In genomic region chr16:86576591-86577313, GRCh38 we compare ENCODE assay signal across 8 cellular contexts. TPM values are rescaled to one million over a fixed set of nuclear protein-coding genes. Genes with fewer than 3 reads are reported as not detected.
DNase-seq lines count a peak whose midpoint lies in the region; ATAC-seq and TF ChIP-seq lines count a peak whose summit lies in the region.

No MANE protein-coding gene starts in this region.

- TF ChIP-seq CTCF in heart left ventricle (IDR thresholded peaks at IDR 0.05) (no peak), brain microvascular endothelial cell (IDR thresholded peaks at IDR 0.05; ENCODE audit: low read depth, low read length, missing control alignments) (no peak), lower lobe of right lung (IDR thresholded peaks at IDR 0.05) (no peak)

- peak overlapping the region; percentile 8 to 62 (median 47) for H3K4me3 ChIP-seq in heart left ventricle
- H3K4me3 ChIP-seq in brain microvascular endothelial cell (ENCODE audit: low read depth, low read length) = peak overlapping the region; percentile 76
- peak overlapping the region; percentile 46 for H3K4me3 ChIP-seq in lower lobe of right lung
- peak overlapping the region; percentile 23 to 52 for H3K4me3 ChIP-seq in aorta (ENCODE audit: low read length in 2 of 2)

- H3K27ac ChIP-seq in heart left ventricle (peak overlapping the region; percentile 32 to 86 (median 69)), brain microvascular endothelial cell (peak overlapping the region; percentile 95), lower lobe of right lung (peak overlapping the region; percentile 46), aorta (ENCODE audit: low read depth in 1 of 2, low read length in 2 of 2) (peak overlapping the region; percentile 96 to 98)

- no peaks in the 10 kb centered on the region for H3K9me3 ChIP-seq in heart left ventricle
- H3K9me3 ChIP-seq in lower lobe of right lung = no peaks in the 10 kb centered on the region
- no peaks in the 10 kb centered on the region for H3K9me3 ChIP-seq in aorta (ENCODE audit: control insufficient read depth, low read length)

- H3K27me3 ChIP-seq in heart left ventricle (peaks cover 24 to 95% (median 56%) of the 10 kb centered on the region in 9 donors), brain microvascular endothelial cell (replicated peaks) (no peaks in the 10 kb centered on the region), lower lobe of right lung (ENCODE audit: low read depth) (peaks cover 89% of the 10 kb centered on the region), aorta (ENCODE audit: control insufficient read depth in 1 of 2, insufficient read depth in 2 of 2, low read length in 1 of 2) (no peaks in the 10 kb centered on the region)

- no peak for DNase-seq in heart left ventricle
- DNase-seq in Right ventricle myocardium inferior (ENCODE audit: missing footprints) = no peak
- peak; percentile 70 for DNase-seq in brain microvascular endothelial cell
- no peak for DNase-seq in lower lobe of right lung
- peak in 1 of 2 donors; percentile 78 for DNase-seq in aorta
- no peak for DNase-seq in Kasumi-1 (lab: John Stamatoyannopoulos, UW)
- DNase-seq in epidermal melanocyte (ENCODE audit: insufficient read length, low spot score) = no peak

- TF ChIP-seq POLR2A in heart left ventricle (IDR thresholded peaks at IDR 0.05) = no peak

- H3K4me1 ChIP-seq in heart left ventricle (peaks cover 0 to 52% (median 11%) of the 10 kb centered on the region in 12 donors), lower lobe of right lung (peaks cover 25% of the 10 kb centered on the region), aorta (ENCODE audit: control insufficient read depth in 1 of 2, insufficient read depth in 2 of 2, low read length in 2 of 2) (no peaks in the 10 kb centered on the region)

- in situ Hi-C loops in brain microvascular endothelial cell (cut with HindIII; ENCODE audit: low pct_ligation_motif_present, low sequenced_read_pairs) = loop anchor here (25.0 kb wide), 1 partner anchor 186 kb away; no protein-coding TSS in a partner anchor

- ATAC-seq in heart left ventricle = no peak
- ATAC-seq in Right ventricle myocardium inferior = no peak
- ATAC-seq in lower lobe of right lung = no peak
- peak; percentile 15 for ATAC-seq in aorta (ENCODE audit: low FRiP score)
- ATAC-seq in HG02642 (IDR thresholded peaks at IDR 0.05; ENCODE audit: poor library complexity, unreplicated experiment) = no peak

- WGBS in heart left ventricle, 4 donors = 18 to 27% (median 23%) methylated on average over 26 to 33 of the region's 33 CpGs
- WGBS in aorta, 2 donors = 1% methylated on average over 33 of the region's 33 CpGs

- intact Hi-C loops in heart left ventricle (cut with DNase I) (loop anchor here (2.0 to 10.0 kb wide), 12 partner anchors 78 to 486 kb away; no protein-coding TSS in a partner anchor), Right ventricle myocardium inferior (cut with DNase I) (loop anchor here (5.0 kb wide), 1 partner anchor 91 kb away; no protein-coding TSS in a partner anchor), lower lobe of right lung (cut with DNase I) (no loop called here), aorta (cut with DNase I) (loop anchor here (1.0 to 10.0 kb wide), 10 partner anchors 36 to 551 kb away; no protein-coding TSS in a partner anchor)

- H3K36me3 ChIP-seq in heart left ventricle (no peaks in the 10 kb centered on the region), brain microvascular endothelial cell (replicated peaks) (peaks cover 28% of the 10 kb centered on the region), lower lobe of right lung (no peaks in the 10 kb centered on the region), aorta (ENCODE audit: control insufficient read depth in 1 of 2, insufficient read depth in 2 of 2, low read length in 1 of 2) (no peaks in the 10 kb centered on the region)

RNA-seq across cellular contexts. Expression of gene FOXL1, which starts 1.6 kb away (rescaled TPM):
- 1 to 10 TPM in 3 of 9 donors, under 1 TPM in 6; 0.44 to 1.4 (median 0.72) TPM for total RNA-seq in heart left ventricle
- polyA plus RNA-seq in heart left ventricle = under 1 TPM; 0.57 to 0.69 TPM
- total RNA-seq in Right ventricle myocardium inferior = 0.60 TPM
- 0.83 TPM for total RNA-seq in lower lobe of right lung
- 10 to 100 TPM; 23.8 to 34.4 TPM for total RNA-seq in aorta
- 10 to 100 TPM in 1 of 2 donors, 1 to 10 TPM in 1; 4.3 to 11.9 TPM for polyA plus RNA-seq in aorta

RNA-seq across cellular contexts. Expression of gene FOXC2, which starts 10.1 kb away (rescaled TPM):
- total RNA-seq in heart left ventricle (1 to 10 TPM; 1.1 to 3.3 (median 1.7) TPM), Right ventricle myocardium inferior (1.4 TPM), lower lobe of right lung (1.6 TPM), aorta (10 to 100 TPM; 29.0 to 45.4 TPM)
- polyA plus RNA-seq in heart left ventricle (1 to 10 TPM in 1 of 2 donors, under 1 TPM in 1; 0.76 to 1.0 TPM), aorta (10 to 100 TPM in 1 of 2 donors, 1 to 10 TPM in 1; 8.6 to 22.8 TPM)

RNA-seq across cellular contexts. Expression of gene MTHFSD, which starts 21.7 kb away (rescaled TPM):
- total RNA-seq in heart left ventricle (10 to 100 TPM in 6 of 9 donors, 1 to 10 TPM in 3; 3.9 to 17.0 (median 11.6) TPM), Right ventricle myocardium inferior (10.0 TPM), lower lobe of right lung (21.2 TPM), aorta (10 to 100 TPM; 14.0 to 23.1 TPM)
- polyA plus RNA-seq in heart left ventricle (1 to 10 TPM; 5.6 to 6.8 TPM), aorta (10 to 100 TPM in 1 of 2 donors, 1 to 10 TPM in 1; 2.3 to 13.2 TPM)

Comparison
In these comparisons a context has a peak if more than half of its experiments do, and no peak if none do; other contexts are left out.
1. H3K27ac ChIP-seq: peak in every context shown above with its lines; median percentile 97 in aorta; 95 in brain microvascular endothelial cell; 69 in heart left ventricle; 46 in lower lobe of right lung.
2. RNA of gene FOXL1, which starts 1.6 kb away (total RNA-seq): 23.8 to 34.4 TPM in aorta; 0.83 TPM in lower lobe of right lung (single experiment), 0.44 to 1.4 TPM in heart left ventricle and 0.60 TPM in Right ventricle myocardium inferior (single experiment); every median in the first group is over 10 times any median in the second.
3. RNA of gene FOXC2, which starts 10.1 kb away (total RNA-seq): 29.0 to 45.4 TPM in aorta; 1.1 to 3.3 TPM in heart left ventricle, 1.6 TPM in lower lobe of right lung (single experiment) and 1.4 TPM in Right ventricle myocardium inferior (single experiment); every median in the first group is over 4 times any median in the second.
4. Peak in every context shown above with its lines, with median percentiles within 50 percentile points of each other: H3K4me3 ChIP-seq.